31 cellular contexts compared by ENCODE assay signal in genomic region chr10:14451341-14451740, GRCh38.
"Had no signal": no experiment of that assay in that cellular context is flagged by ENCODE, and none has a peak within 500 bp of the region (broad histone marks: within the 10 kb centered on the region; RNA-seq: fewer than 3 reads in every experiment).

No MANE protein-coding gene starts in this region.

- H3K27ac Mint-ChIP-seq: activated B cell treated with CpG ODN at 0.5 μM for 24 hours; activated CD8-positive, alpha-beta T cell treated with anti-CD3 and anti-CD28 coated beads for 36 hours; activated naive CD4-positive, alpha-beta T cell treated with anti-CD3 and anti-CD28 coated beads for 36 hours; activated naive CD4-positive, alpha-beta T cell treated with anti-CD3 and anti-CD28 coated beads, Interleukin-2, amount 50 U/mL, for 24 hours; activated naive CD8-positive, alpha-beta T cell treated with anti-CD3 and anti-CD28 coated beads for 36 hours; activated naive CD8-positive, alpha-beta T cell treated with anti-CD3 and anti-CD28 coated beads, Interleukin-2, amount 50 U/mL, for 24 hours; activated T-helper 17 cell treated with anti-CD3 and anti-CD28 coated beads, Interleukin-2, amount 50 U/mL, for 72 hours; dendritic cell treated with granulocyte-macrophage colony-stimulating factor and Interleukin-4, amounts not matched to agents 40 ng/mL and 50 ng/mL, for 4 days; endodermal cell; T-helper 17 cell; T-helper 2 cell treated with Interferon-gamma antibody and Interleukin-4, amounts not matched to agents 5 μg/mL and 100 μg/mL, for 36 hours had no signal

- H3K36me3 ChIP-seq: adrenal gland, ascending aorta, gastroesophageal sphincter, WERI-Rb-1 had no signal

- H3K27me3 ChIP-seq: adrenal gland, ascending aorta, dorsolateral prefrontal cortex, gastroesophageal sphincter had no signal

- H3K4me3 Mint-ChIP-seq: activated B cell treated with CpG ODN at 0.5 μM for 24 hours; activated CD8-positive, alpha-beta T cell treated with anti-CD3 and anti-CD28 coated beads for 36 hours; activated naive CD4-positive, alpha-beta T cell treated with anti-CD3 and anti-CD28 coated beads for 36 hours; activated naive CD4-positive, alpha-beta T cell treated with anti-CD3 and anti-CD28 coated beads, Interleukin-2, amount 50 U/mL, for 24 hours; activated naive CD8-positive, alpha-beta T cell treated with anti-CD3 and anti-CD28 coated beads for 36 hours; activated naive CD8-positive, alpha-beta T cell treated with anti-CD3 and anti-CD28 coated beads, Interleukin-2, amount 50 U/mL, for 24 hours; activated T-cell treated with anti-CD3 and anti-CD28 coated beads, Interleukin-2, amount 50 U/mL, for 4 hours; activated T-helper 17 cell treated with anti-CD3 and anti-CD28 coated beads, Interleukin-2, amount 50 U/mL, for 72 hours; dendritic cell treated with granulocyte-macrophage colony-stimulating factor and Interleukin-4, amounts not matched to agents 40 ng/mL and 50 ng/mL, for 4 days; endodermal cell; T-helper 17 cell; T-helper 2 cell treated with Interferon-gamma antibody and Interleukin-4, amounts not matched to agents 5 μg/mL and 100 μg/mL, for 36 hours had no signal

- H3K9me3 Mint-ChIP-seq: activated B cell treated with CpG ODN at 0.5 μM for 24 hours; activated CD8-positive, alpha-beta T cell treated with anti-CD3 and anti-CD28 coated beads for 36 hours; activated naive CD4-positive, alpha-beta T cell treated with anti-CD3 and anti-CD28 coated beads for 36 hours; activated naive CD4-positive, alpha-beta T cell treated with anti-CD3 and anti-CD28 coated beads, Interleukin-2, amount 50 U/mL, for 24 hours; activated naive CD8-positive, alpha-beta T cell treated with anti-CD3 and anti-CD28 coated beads for 36 hours; activated T-cell treated with anti-CD3 and anti-CD28 coated beads, Interleukin-2, amount 50 U/mL, for 4 hours; activated T-helper 17 cell treated with anti-CD3 and anti-CD28 coated beads, Interleukin-2, amount 50 U/mL, for 72 hours; T-helper 2 cell treated with Interferon-gamma antibody and Interleukin-4, amounts not matched to agents 5 μg/mL and 100 μg/mL, for 36 hours had no signal

- ATAC-seq: activated CD4-positive, CD25-positive, alpha-beta regulatory T cell treated with anti-CD3 and anti-CD28 coated beads, Interleukin-2, amount 50 U/mL, for 24 hours; activated CD8-positive, alpha-beta T cell treated with anti-CD3 and anti-CD28 coated beads for 36 hours; activated naive CD8-positive, alpha-beta T cell treated with anti-CD3 and anti-CD28 coated beads, Interleukin-2, amount 50 U/mL, for 24 hours; activated T-cell treated with anti-CD3 and anti-CD28 coated beads, Interleukin-2, amount 50 U/mL, for 4 hours; activated T-helper 17 cell treated with anti-CD3 and anti-CD28 coated beads, Interleukin-2, amount 50 U/mL, for 72 hours; esophagus mucosa; gastroesophageal sphincter; T-helper 17 cell had no signal

- H3K4me1 ChIP-seq: ascending aorta had no signal

- H3K9me3 ChIP-seq: adrenal gland, ascending aorta, gastroesophageal sphincter had no signal

- DNase-seq: activated B cell treated with CpG ODN at 0.5 μM for 24 hours; activated CD4-positive, alpha-beta T cell treated with anti-CD3 and anti-CD28 coated beads for 48 hours; activated CD4-positive, alpha-beta T cell treated with anti-CD3 and anti-CD28 coated beads, Interleukin-2, amount 50 U/mL, for 1 hour; activated CD4-positive, alpha-beta T cell treated with anti-CD3 and anti-CD28 coated beads, Interleukin-2, amount 50 U/mL, for 48 hours; activated CD8-positive, alpha-beta memory T cell treated with anti-CD3 and anti-CD28 coated beads for 24 hours; activated CD8-positive, alpha-beta T cell treated with anti-CD3 and anti-CD28 coated beads for 36 hours; activated effector memory CD4-positive, alpha-beta T cell treated with Interleukin-2 at 50 U/mL for 16 hours; activated naive CD4-positive, alpha-beta T cell treated with anti-CD3 and anti-CD28 coated beads for 36 hours; activated naive CD8-positive, alpha-beta T cell treated with anti-CD3 and anti-CD28 coated beads for 36 hours; activated naive CD8-positive, alpha-beta T cell treated with anti-CD3 and anti-CD28 coated beads, Interleukin-2, amount 50 U/mL, for 24 hours; activated T-cell treated with anti-CD3 and anti-CD28 coated beads, Interleukin-2, amount 50 U/mL, for 4 hours; adrenal gland; central memory CD4-positive, alpha-beta T cell; dorsolateral prefrontal cortex; effector memory CD4-positive, alpha-beta T cell; endodermal cell; foreskin melanocyte; head of caudate nucleus; T-helper 1 cell; T-helper 17 cell; T1000; WERI-Rb-1 had no signal

- H3K27me3 Mint-ChIP-seq: activated naive CD4-positive, alpha-beta T cell treated with anti-CD3 and anti-CD28 coated beads, Interleukin-2, amount 50 U/mL, for 24 hours; activated naive CD8-positive, alpha-beta T cell treated with anti-CD3 and anti-CD28 coated beads for 36 hours; activated T-helper 17 cell treated with anti-CD3 and anti-CD28 coated beads, Interleukin-2, amount 50 U/mL, for 72 hours had no signal

- H3K36me3 Mint-ChIP-seq: activated naive CD4-positive, alpha-beta T cell treated with anti-CD3 and anti-CD28 coated beads, Interleukin-2, amount 50 U/mL, for 24 hours; activated naive CD8-positive, alpha-beta T cell treated with anti-CD3 and anti-CD28 coated beads for 36 hours had no signal

- H3K4me1 Mint-ChIP-seq: activated B cell treated with CpG ODN at 0.5 μM for 24 hours; activated naive CD4-positive, alpha-beta T cell treated with anti-CD3 and anti-CD28 coated beads, Interleukin-2, amount 50 U/mL, for 24 hours; activated naive CD8-positive, alpha-beta T cell treated with anti-CD3 and anti-CD28 coated beads for 36 hours; activated naive CD8-positive, alpha-beta T cell treated with anti-CD3 and anti-CD28 coated beads, Interleukin-2, amount 50 U/mL, for 24 hours; activated T-helper 17 cell treated with anti-CD3 and anti-CD28 coated beads, Interleukin-2, amount 50 U/mL, for 72 hours had no signal

- H3K4me3 ChIP-seq: adrenal gland, ascending aorta, coronary artery, dorsolateral prefrontal cortex, gastroesophageal sphincter had no signal

- H3K27ac ChIP-seq: ascending aorta, dorsolateral prefrontal cortex, WERI-Rb-1 had no signal
